Comparison of ENCODE assay signal across 8 cellular contexts in the genomic region with DNA sequence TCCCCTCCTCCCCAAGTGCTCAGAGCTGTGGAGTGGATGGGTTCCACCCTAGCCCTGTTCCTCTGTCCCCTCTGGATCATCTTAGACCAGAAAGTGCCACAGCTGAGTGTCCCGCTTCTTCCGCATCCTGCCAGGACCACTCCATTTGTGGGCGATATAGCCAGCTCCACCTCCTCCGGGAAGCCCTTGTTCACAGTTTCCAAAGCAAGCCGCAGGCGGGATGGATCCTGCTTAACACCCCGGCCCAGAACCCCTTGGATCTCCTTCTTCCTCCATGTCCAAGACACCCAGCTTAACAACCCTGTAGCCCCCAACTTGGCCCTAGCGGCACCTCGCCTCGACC. TPM values are rescaled to one million over a fixed set of nuclear protein-coding genes. Genes with fewer than 3 reads are reported as not detected.
DNase-seq lines count a peak whose midpoint lies in the region; ATAC-seq and TF ChIP-seq lines count a peak whose summit lies in the region.

No MANE protein-coding gene starts in this region.

- ATAC-seq in heart left ventricle (peak in 2 of 4 donors; percentile 2 to 3), body of pancreas (no peak), memory B cell (ENCODE audit: low read depth) (no peak), GM21515 (IDR thresholded peaks at IDR 0.05; ENCODE audit: unreplicated experiment) (no peak)

- H3K27me3 Mint-ChIP-seq in memory B cell = no peaks in the 10 kb centered on the region

- H3K36me3 ChIP-seq in heart left ventricle (peaks cover 0 to 34% (median 31%) of the 10 kb centered on the region in 9 donors), body of pancreas (replicated peaks in 1 of 2; ENCODE audit: insufficient read depth in 1 of 2, low read depth in 2 of 2) (peaks cover 0 to under 1% of the 10 kb centered on the region in 2 donors), vagina (peaks cover 0 to 14% of the 10 kb centered on the region in 2 donors)

- H3K4me1 ChIP-seq in heart left ventricle (peaks cover 8 to 69% (median 57%) of the 10 kb centered on the region in 12 donors), body of pancreas (peaks cover 23% of the 10 kb centered on the region), vagina (peaks cover 54% of the 10 kb centered on the region)

- TF ChIP-seq CTCF in heart left ventricle (IDR thresholded peaks at IDR 0.05) = no peak
- no peak for TF ChIP-seq CTCF in body of pancreas (IDR thresholded peaks at IDR 0.05)
- no peak for TF ChIP-seq CTCF in vagina (IDR thresholded peaks at IDR 0.05)

- peak overlapping the region; percentile 100 for H3K4me3 Mint-ChIP-seq in memory B cell

- peak overlapping the region; percentile 94 for H3K27ac Mint-ChIP-seq in memory B cell

- H3K4me3 ChIP-seq in heart left ventricle (peak overlapping the region in 11 of 12 donors; percentile 66 to 99 (median 85)), body of pancreas (peak overlapping the region in 1 of 2 donors; percentile 84), vagina (peak overlapping the region; percentile 91 to 95)

- peaks cover 3% of the 10 kb centered on the region for H3K36me3 Mint-ChIP-seq in memory B cell

- DNase-seq in heart left ventricle = no peak
- DNase-seq in cardiac septum (ENCODE audit: low spot score) = no peak
- no peak for DNase-seq in body of pancreas
- no peak for DNase-seq in memory B cell (ENCODE audit: low spot score in 2 of 2)
- DNase-seq in vagina (ENCODE audit: extremely low spot score in 2 of 2) = no peak
- no peak for DNase-seq in SKM-1 treated with dmso at 0.1 percent for 144 hours (lab: John Stamatoyannopoulos, UW; ENCODE audit: unreplicated experiment)
- DNase-seq in NCI-H2029 (lab: John Stamatoyannopoulos, UW) = no peak

- intact Hi-C loops in heart left ventricle (cut with DNase I) = loop anchor here in 6 of 10 donors (1.0 to 5.0 kb wide), 5 partner anchors 35 to 45 kb away; a partner anchor contains a TSS
- intact Hi-C loops in cardiac septum (cut with DNase I) = loop anchor here (2.0 kb wide), 1 partner anchor 43 kb away; a partner anchor contains a TSS
- intact Hi-C loops in body of pancreas (cut with DNase I) = no loop called here
- intact Hi-C loops in vagina (cut with DNase I) = no loop called here

- no peak for TF ChIP-seq POLR2A in heart left ventricle (IDR thresholded peaks at IDR 0.05)
- TF ChIP-seq POLR2A in body of pancreas (IDR thresholded peaks at IDR 0.05) = no peak
- no peak for TF ChIP-seq POLR2A in vagina (IDR thresholded peaks at IDR 0.05)

- 38 to 46% (median 41%) methylated on average over 10 of the region's 10 CpGs for WGBS in heart left ventricle, 4 donors
- WGBS in body of pancreas, 2 donors = 44 to 64% methylated on average over 7 to 10 of the region's 10 CpGs

- H3K27ac ChIP-seq in heart left ventricle (peak overlapping the region; percentile 8 to 96 (median 90)), body of pancreas (peak overlapping the region; percentile 47 to 87 (median 70)), vagina (peak overlapping the region; percentile 80)

- H3K9me3 Mint-ChIP-seq in memory B cell = no peaks in the 10 kb centered on the region

- no peaks in the 10 kb centered on the region for H3K27me3 ChIP-seq in heart left ventricle
- no peaks in the 10 kb centered on the region for H3K27me3 ChIP-seq in body of pancreas
- H3K27me3 ChIP-seq in vagina = no peaks in the 10 kb centered on the region

- H3K9me3 ChIP-seq in heart left ventricle (no peaks in the 10 kb centered on the region), body of pancreas (no peaks in the 10 kb centered on the region), vagina (no peaks in the 10 kb centered on the region)

- peaks cover 27% of the 10 kb centered on the region for H3K4me1 Mint-ChIP-seq in memory B cell

RNA-seq across cellular contexts. Expression of a gene that starts 0.5 kb away (rescaled TPM):
- total RNA-seq in heart left ventricle = 100 to 1,000 TPM in 8 of 9 donors, 10 to 100 TPM in 1; 77.9 to 213 (median 146) TPM
- 100 to 1,000 TPM; 107 to 132 TPM for polyA plus RNA-seq in heart left ventricle
- total RNA-seq in cardiac septum = 154 TPM
- total RNA-seq in body of pancreas = 10 to 100 TPM; 13.5 to 63.6 TPM
- 41.5 TPM for total RNA-seq in vagina

RNA-seq across cellular contexts. Expression of a gene that starts 28.0 kb away (rescaled TPM):
- total RNA-seq in heart left ventricle (under 1 TPM in 8 of 9 donors, not detected in 1; 0.12 to 0.65 (median 0.29) TPM), cardiac septum (0.16 TPM), body of pancreas (under 1 TPM in 1 of 2 donors, not detected in 1; 0.26 TPM), vagina (not detected)
- under 1 TPM; 0.04 to 0.23 TPM for polyA plus RNA-seq in heart left ventricle

RNA-seq across cellular contexts. Expression of a gene that starts 41.5 kb away (rescaled TPM):
- 100 to 1,000 TPM in 7 of 9 donors, 10 to 100 TPM in 2; 62.9 to 133 (median 117) TPM for total RNA-seq in heart left ventricle
- polyA plus RNA-seq in heart left ventricle = 100 to 1,000 TPM in 1 of 2 donors, 10 to 100 TPM in 1; 45.8 to 109 TPM
- 69.5 TPM for total RNA-seq in cardiac septum
- total RNA-seq in body of pancreas = 10 to 100 TPM; 26.7 to 35.8 TPM
- 93.8 TPM for total RNA-seq in vagina

RNA-seq across cellular contexts. Expression of a gene that starts 43.2 kb away (rescaled TPM):
- total RNA-seq in heart left ventricle = 1 to 10 TPM in 7 of 9 donors, under 1 TPM in 2; 0.66 to 5.2 (median 1.4) TPM
- polyA plus RNA-seq in heart left ventricle = 1 to 10 TPM in 1 of 2 donors, under 1 TPM in 1; 0.50 to 3.0 TPM
- 1.5 TPM for total RNA-seq in cardiac septum
- 1 to 10 TPM in 1 of 2 donors, under 1 TPM in 1; 0.26 to 3.3 TPM for total RNA-seq in body of pancreas
- total RNA-seq in vagina = 0.74 TPM

RNA-seq across cellular contexts. Expression of a gene that starts 48.1 kb away (rescaled TPM):
- total RNA-seq in heart left ventricle (10 to 100 TPM in 2 of 9 donors, 1 to 10 TPM in 7; 5.7 to 30.2 (median 8.2) TPM), cardiac septum (8.9 TPM), body of pancreas (10 to 100 TPM in 1 of 2 donors, 1 to 10 TPM in 1; 6.9 to 15.3 TPM), vagina (25.0 TPM)
- polyA plus RNA-seq in heart left ventricle = 1 to 10 TPM; 5.6 to 6.6 TPM

Comparison
In these comparisons a context has a peak if more than half of its experiments do, and no peak if none do; other contexts are left out.
1. intact Hi-C loops: an anchor here in heart left ventricle (1.0 to 5.0 kb wide) and cardiac septum (2.0 kb wide); none called in body of pancreas and vagina.